14 cellular contexts compared by ENCODE assay signal in the genomic region with DNA sequence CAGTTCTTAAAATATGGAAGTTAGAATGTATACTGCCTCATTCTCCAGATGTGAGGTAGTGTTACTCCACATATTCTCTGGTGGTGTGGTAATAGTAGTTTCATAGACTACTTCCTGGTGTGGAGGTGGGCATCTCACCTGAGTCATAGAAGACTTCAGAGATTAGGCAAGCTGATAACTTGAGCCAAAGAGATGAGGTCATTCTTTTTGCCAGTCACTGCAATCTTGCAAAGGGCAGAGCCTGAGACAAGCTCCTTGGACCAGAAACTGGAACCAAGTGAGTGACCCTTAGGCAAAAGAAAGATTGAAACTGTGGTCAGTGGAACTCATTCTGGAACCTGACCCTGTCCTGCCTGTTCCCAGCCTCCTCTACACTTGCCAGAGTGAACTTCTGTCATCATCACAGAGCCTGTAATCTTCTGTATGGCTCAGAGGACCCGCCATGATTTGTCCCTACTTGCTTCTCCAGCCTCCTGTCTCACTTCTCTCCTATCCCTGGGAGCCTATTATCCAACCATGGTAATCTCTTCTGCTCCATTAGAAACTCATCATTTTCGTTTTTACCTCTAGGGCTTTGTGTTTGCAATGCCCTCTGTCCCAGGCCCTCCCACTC. TPM values are rescaled to one million over a fixed set of nuclear protein-coding genes. Genes with fewer than 3 reads are reported as not detected.
DNase-seq lines count a peak whose midpoint lies in the region; ATAC-seq, FAIRE-seq and TF ChIP-seq lines count a peak whose summit lies in the region.
"Had no signal": no experiment of that assay in that cellular context is flagged by ENCODE, and none has a peak within 500 bp of the region (broad histone marks: within the 10 kb centered on the region; RNA-seq: fewer than 3 reads in every experiment).

No MANE protein-coding gene starts in this region.

- peak; percentile 36 for FAIRE-seq in bronchial epithelial cell (lab: Jason Lieb, UNC)

- TF ChIP-seq CTCF in bronchial epithelial cell (IDR thresholded peaks at IDR 0.05; ENCODE audit: insufficient read depth, low read length, severe bottlenecking) (no peak), psoas muscle (IDR thresholded peaks at IDR 0.05) (no peak)

- ATAC-seq in GM18868 (IDR thresholded peaks at IDR 0.05; ENCODE audit: unreplicated experiment) (peak; percentile 72), psoas muscle (peak; percentile 49 to 77 (median 67)), GM21381 (IDR thresholded peaks at IDR 0.05; ENCODE audit: unreplicated experiment) (no peak)

- no peaks in the 10 kb centered on the region for H3K27me3 ChIP-seq in bronchial epithelial cell (ENCODE audit: control insufficient read depth, insufficient read depth, low read length)
- no peaks in the 10 kb centered on the region for H3K27me3 ChIP-seq in psoas muscle (ENCODE audit: insufficient read depth in 3 of 3, low read length in 2 of 3)
- H3K27me3 ChIP-seq: neutrophil had no signal

- DNase-seq in LoVo (ENCODE audit: low spot score) (peak; percentile 76), bronchial epithelial cell (ENCODE audit: low read depth) (peak; percentile 99), psoas muscle (no peak), T-helper 9 cell (no peak)
- DNase-seq in stimulated activated CD4-positive, alpha-beta T cell treated with anti-CD3 and anti-CD28 coated beads, Interleukin-4, amount 100 ng/mL, for 4 hours, result no peak
- no peak for DNase-seq in stimulated activated CD4-positive, alpha-beta T cell treated with anti-CD3 and anti-CD28 coated beads, Interleukin-12 subunit alpha, Interleukin-12 subunit beta, amount 100 ng/mL, for 4 hours
- DNase-seq: anterior cingulate cortex, head of caudate nucleus, KBM-7, NCI-H82 had no signal

- H3K27ac ChIP-seq in psoas muscle, result peak overlapping the region; percentile 55
- H3K27ac ChIP-seq: neutrophil had no signal

- intact Hi-C loops in psoas muscle (cut with DNase I), result no loop called here

- H3K9me3 ChIP-seq in psoas muscle, result no peaks in the 10 kb centered on the region
- H3K9me3 ChIP-seq: neutrophil had no signal

- 53 to 70% (median 56%) methylated on average over 2 of the region's 2 CpGs for WGBS in psoas muscle, 3 donors

- H3K36me3 ChIP-seq in bronchial epithelial cell (ENCODE audit: control insufficient read depth, insufficient read depth, low read length) (no peaks in the 10 kb centered on the region), psoas muscle (ENCODE audit: insufficient read depth in 1 of 2, low read depth in 1 of 2) (no peaks in the 10 kb centered on the region)
- H3K36me3 ChIP-seq: neutrophil had no signal

- no peak overlapping the region for H3K4me3 ChIP-seq in bronchial epithelial cell (ENCODE audit: low read depth, low read length)
- no peak overlapping the region for H3K4me3 ChIP-seq in psoas muscle

- no peaks in the 10 kb centered on the region for H3K4me1 ChIP-seq in psoas muscle

RNA-seq across cellular contexts. Expression of gene CCDC83, which starts 10.6 kb away (rescaled TPM):
- total RNA-seq in bronchial epithelial cell (not detected in 2 replicates), psoas muscle (not detected)
- polyA plus RNA-seq in psoas muscle, result not detected
- total RNA-seq: H7 had no signal

RNA-seq across cellular contexts. Expression of gene SYTL2, which starts 33.6 kb away (rescaled TPM):
- total RNA-seq in bronchial epithelial cell, result 5.6 and 8.2 TPM in 2 replicates
- total RNA-seq in psoas muscle, result 1 to 10 TPM; 3.2 to 5.6 (median 5.1) TPM
- 1 to 10 TPM; 1.7 to 4.8 (median 2.3) TPM for polyA plus RNA-seq in psoas muscle

Comparison
In these comparisons a context has a peak if more than half of its experiments do, and no peak if none do; other contexts are left out.
1. DNase-seq: peak in LoVo (single experiment) and bronchial epithelial cell (single experiment); none in psoas muscle (0 of 2), stimulated activated CD4-positive, alpha-beta T cell treated with anti-CD3 and anti-CD28 coated beads, Interleukin-4, amount 100 ng/mL, for 4 hours (0 of 2), stimulated activated CD4-positive, alpha-beta T cell treated with anti-CD3 and anti-CD28 coated beads, Interleukin-12 subunit alpha, Interleukin-12 subunit beta, amount 100 ng/mL, for 4 hours (single experiment) and T-helper 9 cell (single experiment).